8 cellular contexts compared by ENCODE assay signal in genomic region chr10:13528875-13529713, GRCh38. TPM values are rescaled to one million over a fixed set of nuclear protein-coding genes. Genes with fewer than 3 reads are reported as not detected.
DNase-seq lines count a peak whose midpoint lies in the region; ATAC-seq, FAIRE-seq and TF ChIP-seq lines count a peak whose summit lies in the region.

TSS of gene BEND7 (minus strand) at chr10:13529014. CDS start at chr10:13528533, 481 bp downstream.

- H3K27me3 ChIP-seq in SJSA1 (replicated peaks) = peaks cover 27% of the 10 kb centered on the region
- no peaks in the 10 kb centered on the region for H3K27me3 ChIP-seq in endothelial cell of umbilical vein (ENCODE audit: control insufficient read depth in 2 of 2, insufficient read depth in 2 of 2, low read length in 2 of 2)

- H3K4me1 Mint-ChIP-seq in activated CD4-positive, alpha-beta T cell treated with anti-CD3 and anti-CD28 coated beads, Interleukin-2, amount 10 ng/mL, durations not matched to agents 7 days and 5 days = peaks cover 7% of the 10 kb centered on the region
- H3K4me1 Mint-ChIP-seq in mesothelial cell of epicardium = peaks cover 25% of the 10 kb centered on the region
- peaks cover 16% of the 10 kb centered on the region for H3K4me1 Mint-ChIP-seq in type B pancreatic cell (ENCODE audit: unreplicated experiment)

- no peak for DNase-seq in activated CD4-positive, alpha-beta T cell treated with anti-CD3 and anti-CD28 coated beads, Interleukin-2, amount 10 ng/mL, durations not matched to agents 7 days and 5 days
- DNase-seq in activated CD4-positive, alpha-beta T cell treated with anti-CD3 and anti-CD28 coated beads for 1 hour = no peak
- DNase-seq in SJSA1 (ENCODE audit: low read depth in 1 of 2, low spot score in 2 of 2) = no peak
- DNase-seq in endothelial cell of umbilical vein (ENCODE audit: low read depth, low spot score) = peak; percentile 24
- DNase-seq in mesothelial cell of epicardium (ENCODE audit: low spot score in 2 of 2, unreplicated experiment in 2 of 2) = peak in 1 of 2 experiments; percentile 58
- no peak for DNase-seq in type B pancreatic cell (ENCODE audit: extremely low spot score, unreplicated experiment)

- ATAC-seq in GM18870 (IDR thresholded peaks at IDR 0.05; ENCODE audit: unreplicated experiment) = no peak
- ATAC-seq in GM18873 (IDR thresholded peaks at IDR 0.05; ENCODE audit: low FRiP score, unreplicated experiment) = no peak

- peaks cover 66% of the 10 kb centered on the region for H3K27me3 Mint-ChIP-seq in activated CD4-positive, alpha-beta T cell treated with anti-CD3 and anti-CD28 coated beads, Interleukin-2, amount 10 ng/mL, durations not matched to agents 7 days and 5 days
- H3K27me3 Mint-ChIP-seq in mesothelial cell of epicardium (ENCODE audit: low read depth) (no peaks in the 10 kb centered on the region), type B pancreatic cell (peaks cover 45% of the 10 kb centered on the region)

- H3K4me2 ChIP-seq in endothelial cell of umbilical vein (ENCODE audit: insufficient read depth, low read length) = peak within 1 kb of the TSS; percentile 94

- H3K9me1 ChIP-seq in endothelial cell of umbilical vein (replicated peaks; ENCODE audit: control insufficient read depth, extremely low read depth, insufficient read depth, low read length) = no peaks in the 10 kb centered on the region

- H3K4me1 ChIP-seq in SJSA1 (replicated peaks) (peaks cover 13% of the 10 kb centered on the region), endothelial cell of umbilical vein (ENCODE audit: control insufficient read depth, extremely low read depth, insufficient read depth, low read length) (peaks cover 26% of the 10 kb centered on the region)

- H3K9ac ChIP-seq in endothelial cell of umbilical vein (replicated peaks; ENCODE audit: extremely low read depth, insufficient read depth, low read length) = peak within 1 kb of the TSS; percentile 72

- H3K27ac Mint-ChIP-seq in activated CD4-positive, alpha-beta T cell treated with anti-CD3 and anti-CD28 coated beads, Interleukin-2, amount 10 ng/mL, durations not matched to agents 7 days and 5 days = no peak within 1 kb of the TSS
- peak within 1 kb of the TSS; percentile 87 for H3K27ac Mint-ChIP-seq in mesothelial cell of epicardium
- peak within 1 kb of the TSS; percentile 77 for H3K27ac Mint-ChIP-seq in type B pancreatic cell

- BruUV-seq in endothelial cell of umbilical vein (replicated peaks; lab: Mats Ljungman, UMichigan) = no TSS peak

- no peak for TF ChIP-seq CTCF in endothelial cell of umbilical vein (IDR thresholded peaks at IDR 0.05; ENCODE audit: extremely low read depth in 1 of 2, insufficient read depth in 1 of 2, low read depth in 1 of 2, low read length in 2 of 2)
- no peak for TF ChIP-seq CTCF in mesothelial cell of epicardium (IDR thresholded peaks at IDR 0.05; ENCODE audit: unreplicated experiment)
- no peak for TF ChIP-seq CTCF in type B pancreatic cell (conservative IDR thresholded peaks at IDR 0.05)

- POLR2A ChIA-PET in activated CD4-positive, alpha-beta T cell treated with anti-CD3 and anti-CD28 coated beads, Interleukin-2, amount 10 ng/mL, durations not matched to agents 7 days and 5 days (lab: Charles Lee) = interaction anchor here (0.6 kb wide), 1 partner anchor 9 kb away, joined by 4 read pairs; no protein-coding TSS in a partner anchor
- POLR2A ChIA-PET in endothelial cell of umbilical vein (lab: Charles Lee) = no interaction called here

- no peaks in the 10 kb centered on the region for H3K36me3 Mint-ChIP-seq in activated CD4-positive, alpha-beta T cell treated with anti-CD3 and anti-CD28 coated beads, Interleukin-2, amount 10 ng/mL, durations not matched to agents 7 days and 5 days (ENCODE audit: low read depth)
- H3K36me3 Mint-ChIP-seq in mesothelial cell of epicardium = peaks cover 3% of the 10 kb centered on the region
- H3K36me3 Mint-ChIP-seq in type B pancreatic cell = no peaks in the 10 kb centered on the region

- CTCF ChIA-PET in activated CD4-positive, alpha-beta T cell treated with anti-CD3 and anti-CD28 coated beads, Interleukin-2, amount 10 ng/mL, durations not matched to agents 7 days and 5 days (lab: Charles Lee) = no interaction called here
- CTCF ChIA-PET in endothelial cell of umbilical vein (lab: Charles Lee) = interaction anchor here (1.3 to 2.6 kb wide), 3 partner anchors 8 to 157 kb away, joined by 3 to 24 read pairs (median 5); no protein-coding TSS in a partner anchor

- H3K79me2 ChIP-seq in endothelial cell of umbilical vein (ENCODE audit: control insufficient read depth, insufficient read depth, low read length) = peaks cover 13% of the 10 kb centered on the region

- peak within 1 kb of the TSS; percentile 54 for H3K4me3 ChIP-seq in SJSA1
- H3K4me3 ChIP-seq in endothelial cell of umbilical vein (replicated peaks in 1 of 3; ENCODE audit: insufficient read depth in 1 of 3, low read depth in 1 of 3, low read length in 3 of 3) = peak within 1 kb of the TSS; percentile 60 to 88 (median 84)

- H3K27ac ChIP-seq in SJSA1 = no peak within 1 kb of the TSS
- peak within 1 kb of the TSS; percentile 76 for H3K27ac ChIP-seq in endothelial cell of umbilical vein (ENCODE audit: insufficient read depth, low read depth, low read length)

- H3K4me3 Mint-ChIP-seq in activated CD4-positive, alpha-beta T cell treated with anti-CD3 and anti-CD28 coated beads, Interleukin-2, amount 10 ng/mL, durations not matched to agents 7 days and 5 days = peak within 1 kb of the TSS; percentile 52
- H3K4me3 Mint-ChIP-seq in mesothelial cell of epicardium = peak within 1 kb of the TSS; percentile 76
- H3K4me3 Mint-ChIP-seq in type B pancreatic cell = peak within 1 kb of the TSS; percentile 91

- intact Hi-C loops in endothelial cell of umbilical vein (cut with micrococcal nuclease) = loop anchor here (1.0 to 5.0 kb wide), 3 partner anchors 42 to 230 kb away; partner anchors contain the start of gene SEPHS1

- TF ChIP-seq POLR2A in endothelial cell of umbilical vein (IDR thresholded peaks at IDR 0.05; ENCODE audit: low read depth, low read length) = no peak

- H4K20me1 ChIP-seq in endothelial cell of umbilical vein (replicated peaks; ENCODE audit: control insufficient read depth, extremely low read depth, insufficient read depth, low read length) = no peaks in the 10 kb centered on the region

- no peaks in the 10 kb centered on the region for H3K9me3 Mint-ChIP-seq in activated CD4-positive, alpha-beta T cell treated with anti-CD3 and anti-CD28 coated beads, Interleukin-2, amount 10 ng/mL, durations not matched to agents 7 days and 5 days
- H3K9me3 Mint-ChIP-seq in mesothelial cell of epicardium = no peaks in the 10 kb centered on the region
- no peaks in the 10 kb centered on the region for H3K9me3 Mint-ChIP-seq in type B pancreatic cell

- H3K36me3 ChIP-seq in SJSA1 (no peaks in the 10 kb centered on the region), endothelial cell of umbilical vein (ENCODE audit: control insufficient read depth in 2 of 2, extremely low read depth in 1 of 2, insufficient read depth in 2 of 2, low read length in 2 of 2) (peaks cover 3 to 6% of the 10 kb centered on the region in 2 experiments)

- peak within 1 kb of the TSS; percentile 95 for H2AFZ ChIP-seq in endothelial cell of umbilical vein (ENCODE audit: low read depth, low read length)

- FAIRE-seq in endothelial cell of umbilical vein (lab: Jason Lieb, UNC) = no peak

- H3K9me3 ChIP-seq in SJSA1 (replicated peaks) (no peaks in the 10 kb centered on the region), endothelial cell of umbilical vein (replicated peaks; ENCODE audit: control insufficient read depth, insufficient read depth, low read length) (no peaks in the 10 kb centered on the region)

- dilution Hi-C loops in endothelial cell of umbilical vein (cut with MboI; ENCODE audit: extremely low pct_ligation_motif_present, low sequenced_read_pairs) = no loop called here

TF ChIP-seq in endothelial cell of umbilical vein, 7 proteins besides CTCF, POLR2A, EP300 and RAD21:
- TF ChIP-seq POLR2AphosphoS5 (IDR thresholded peaks at IDR 0.05; ENCODE audit: insufficient read depth, low read depth, low read length) = no peak
- TF ChIP-seq MYC (IDR thresholded peaks at IDR 0.05; ENCODE audit: low read depth, low read length) = no peak
- no peak for TF ChIP-seq GATA2 (IDR thresholded peaks at IDR 0.05; ENCODE audit: insufficient read depth, insufficient read length, low read depth, low read length)
- TF ChIP-seq MAX (IDR thresholded peaks at IDR 0.05; ENCODE audit: insufficient read depth, insufficient read length) = no peak
- TF ChIP-seq FOS (IDR thresholded peaks at IDR 0.05; ENCODE audit: borderline replicate concordance, insufficient read depth, low read length) = no peak
- no peak for TF ChIP-seq EZH2 (IDR thresholded peaks at IDR 0.05; ENCODE audit: borderline replicate concordance, low read depth, low read length, severe bottlenecking)
- no peak for TF ChIP-seq JUN (IDR thresholded peaks at IDR 0.05; ENCODE audit: borderline replicate concordance, insufficient read depth, insufficient read length, low read depth)

RNA-seq across cellular contexts. Expression of gene BEND7, which starts in this region (rescaled TPM):
- total RNA-seq in activated CD4-positive, alpha-beta T cell treated with anti-CD3 and anti-CD28 coated beads, Interleukin-2, amount 10 ng/mL, durations not matched to agents 7 days and 5 days = not detected
- total RNA-seq in SJSA1 (2014; rRNA removed; shearing (Covaris generic)) = 3.1 and 6.8 TPM in 2 replicates
- total RNA-seq in endothelial cell of umbilical vein (30.8 and 31.7 TPM in 2 replicates), mesothelial cell of epicardium (37.9 to 40.7 TPM (median 38.2 TPM) in 3 replicates), type B pancreatic cell (ENCODE audit: low replicate concordance) (14.1 and 16.4 TPM in 2 replicates)
- 4.8 and 7.3 TPM in 2 replicates for polyA plus RNA-seq in endothelial cell of umbilical vein
- polyA plus RNA-seq in endothelial cell of umbilical vein (2011; cell fraction: cytosol; rRNA removed) = 11.0 and 13.4 TPM in 2 replicates
- polyA plus RNA-seq in endothelial cell of umbilical vein (2011; cell fraction: nucleus; rRNA removed) = 30.9 and 34.7 TPM in 2 replicates
- 27.4 and 31.4 TPM in 2 replicates for polyA plus RNA-seq in endothelial cell of umbilical vein (2012)
- 18.3 and 19.5 TPM in 2 replicates for polyA minus RNA-seq in endothelial cell of umbilical vein
- polyA minus RNA-seq in endothelial cell of umbilical vein (2011; cell fraction: cytosol; rRNA and poly(A)+ RNA removed) = not detected
- 14.4 and 19.5 TPM in 2 replicates for polyA minus RNA-seq in endothelial cell of umbilical vein (2011; cell fraction: nucleus; rRNA and poly(A)+ RNA removed)
